In the genomic region with DNA sequence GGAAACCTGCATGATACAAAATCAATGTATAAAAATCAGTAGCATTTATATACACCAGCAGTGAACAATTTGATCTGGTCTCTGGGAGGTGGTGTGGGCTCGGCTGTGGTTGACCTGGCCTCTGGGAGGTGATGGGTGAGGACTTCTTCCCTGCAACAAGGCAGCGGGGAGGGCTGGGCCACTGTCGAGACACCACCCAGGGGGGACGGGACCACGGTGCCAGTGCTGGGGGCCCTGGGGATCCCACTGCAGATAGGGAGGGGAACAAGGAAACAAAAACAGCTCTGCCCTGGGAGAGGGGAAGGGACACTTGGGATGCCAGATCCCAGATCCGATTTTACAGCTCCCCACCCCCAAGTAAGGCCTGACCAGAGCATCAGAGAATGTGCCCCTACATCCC, we compare ENCODE assay signal across 6 cellular contexts.
"Had no signal": no experiment of that assay in that cellular context is flagged by ENCODE, and none has a peak within 500 bp of the region (broad histone marks: within the 10 kb centered on the region; RNA-seq: fewer than 3 reads in every experiment).

No MANE protein-coding gene starts in this region.

- H3K4me3 Mint-ChIP-seq: IgD-negative memory B cell had no signal

- H3K27ac ChIP-seq: HL-60 had no signal

- H3K27ac Mint-ChIP-seq: IgD-negative memory B cell had no signal

- H3K4me1 Mint-ChIP-seq: IgD-negative memory B cell had no signal

- ATAC-seq: HepG2, K562 had no signal

- H3K4me3 ChIP-seq: K562 had no signal

- DNase-seq: IMR-90, KBM-7 had no signal
